Comparison of ENCODE assay signal across 16 cellular contexts in genomic region chr6:6384520-6384919, GRCh38.
"Had no signal": no experiment of that assay in that cellular context is flagged by ENCODE, and none has a peak within 500 bp of the region (broad histone marks: within the 10 kb centered on the region; RNA-seq: fewer than 3 reads in every experiment).

No MANE protein-coding gene starts in this region.

- H3K4me1 Mint-ChIP-seq: activated naive CD8-positive, alpha-beta T cell treated with anti-CD3 and anti-CD28 coated beads, Interleukin-2, amount 50 U/mL, for 24 hours; natural killer cell had no signal

- H3K36me3 ChIP-seq: ascending aorta, gastrocnemius medialis, heart right ventricle, right atrium auricular region, tibial artery had no signal

- H3K9me3 ChIP-seq: ascending aorta, gastrocnemius medialis, heart right ventricle, right atrium auricular region, tibial artery had no signal

- H3K27ac ChIP-seq: ascending aorta, gastrocnemius medialis, right atrium auricular region, tibial artery had no signal

- ATAC-seq: activated CD4-positive, CD25-positive, alpha-beta regulatory T cell treated with anti-CD3 and anti-CD28 coated beads, Interleukin-2, amount 50 U/mL, for 24 hours; activated naive CD8-positive, alpha-beta T cell treated with anti-CD3 and anti-CD28 coated beads, Interleukin-2, amount 50 U/mL, for 24 hours; gastrocnemius medialis; heart right ventricle; natural killer cell; stimulated activated naive B cell treated with anti-CD40 and anti-IgM and Interleukin-4, amounts not matched to agents 10 μg/mL and 1 μg/mL and 100 μg/mL, for 72 hours had no signal

- H3K27me3 ChIP-seq: ascending aorta, gastrocnemius medialis, heart right ventricle, right atrium auricular region, tibial artery had no signal

- H3K4me3 Mint-ChIP-seq: activated naive CD8-positive, alpha-beta T cell treated with anti-CD3 and anti-CD28 coated beads, Interleukin-2, amount 50 U/mL, for 24 hours; natural killer cell; stimulated activated naive B cell treated with anti-CD40 and anti-IgM and Interleukin-4, amounts not matched to agents 10 μg/mL and 1 μg/mL and 100 μg/mL, for 72 hours had no signal

- H3K36me3 Mint-ChIP-seq: natural killer cell; stimulated activated naive B cell treated with anti-CD40 and anti-IgM and Interleukin-4, amounts not matched to agents 10 μg/mL and 1 μg/mL and 100 μg/mL, for 72 hours had no signal

- H3K27ac Mint-ChIP-seq: activated naive CD8-positive, alpha-beta T cell treated with anti-CD3 and anti-CD28 coated beads, Interleukin-2, amount 50 U/mL, for 24 hours; natural killer cell; progenitor cell of endocrine pancreas; stimulated activated naive B cell treated with anti-CD40 and anti-IgM and Interleukin-4, amounts not matched to agents 10 μg/mL and 1 μg/mL and 100 μg/mL, for 72 hours had no signal

- H3K9me3 Mint-ChIP-seq: activated naive CD8-positive, alpha-beta T cell treated with anti-CD3 and anti-CD28 coated beads, Interleukin-2, amount 50 U/mL, for 24 hours; natural killer cell; stimulated activated naive B cell treated with anti-CD40 and anti-IgM and Interleukin-4, amounts not matched to agents 10 μg/mL and 1 μg/mL and 100 μg/mL, for 72 hours had no signal

- DNase-seq: activated naive CD4-positive, alpha-beta T cell treated with Interleukin-2 at 50 U/mL for 16 hours; activated naive CD8-positive, alpha-beta T cell treated with anti-CD3 and anti-CD28 coated beads, Interleukin-2, amount 50 U/mL, for 24 hours; erythroblast; gastrocnemius medialis; heart right ventricle; mesenchymal stem cell; natural killer cell; stimulated activated CD4-positive, alpha-beta T cell treated with anti-CD3 and anti-CD28 coated beads, Interleukin-15, amount 100 ng/mL, for 24 hours; stimulated activated CD4-positive, alpha-beta T cell treated with anti-CD3 and anti-CD28 coated beads, Interleukin-4, amount 100 ng/mL, for 1 hour; stimulated activated naive B cell treated with anti-CD40 and anti-IgM and Interleukin-4, amounts not matched to agents 10 μg/mL and 1 μg/mL and 100 μg/mL, for 72 hours; tibial artery had no signal

- H3K4me1 ChIP-seq: ascending aorta, gastrocnemius medialis, right atrium auricular region, tibial artery had no signal

- H3K27me3 Mint-ChIP-seq: activated naive CD8-positive, alpha-beta T cell treated with anti-CD3 and anti-CD28 coated beads, Interleukin-2, amount 50 U/mL, for 24 hours; stimulated activated naive B cell treated with anti-CD40 and anti-IgM and Interleukin-4, amounts not matched to agents 10 μg/mL and 1 μg/mL and 100 μg/mL, for 72 hours had no signal

- H3K4me3 ChIP-seq: ascending aorta, gastrocnemius medialis, heart right ventricle, right atrium auricular region, skin epidermis, tibial artery had no signal
